In the genomic region with DNA sequence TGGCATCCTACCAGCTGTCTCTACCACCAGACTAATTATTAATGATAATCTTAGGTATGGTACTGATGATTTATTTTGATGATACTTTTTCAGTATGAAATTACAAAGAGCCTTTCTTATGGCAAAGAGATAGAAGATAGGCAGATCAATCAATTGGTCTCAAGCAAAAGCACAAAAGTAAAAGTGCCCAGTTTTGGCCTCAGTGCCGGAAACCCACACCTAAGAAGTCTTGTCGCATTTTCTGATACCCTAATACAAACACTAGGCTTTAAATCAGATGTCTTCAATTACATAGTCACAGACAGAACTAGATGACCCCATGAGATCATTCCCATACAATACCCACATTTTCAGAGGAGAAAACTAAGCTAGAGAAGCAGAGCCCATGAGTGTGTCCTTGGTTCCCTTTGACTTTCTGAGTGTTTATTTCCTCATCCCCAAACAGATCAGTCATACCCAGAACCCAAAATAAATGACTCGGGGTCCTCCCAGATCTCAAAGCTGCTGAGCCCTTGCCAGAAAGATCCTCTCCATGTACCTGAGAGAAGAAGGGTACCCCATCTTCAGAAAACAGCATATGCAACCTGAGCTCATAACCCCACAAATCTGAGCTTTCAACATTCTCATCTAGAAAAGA, we compare ENCODE assay signal across 9 cellular contexts. TPM values are rescaled to one million over a fixed set of nuclear protein-coding genes. Genes with fewer than 3 reads are reported as not detected.
A peak's percentile ranks its signal among the peaks of the same experiment; 100 is the strongest.
DNase-seq lines count a peak whose midpoint lies in the region; ATAC-seq and TF ChIP-seq lines count a peak whose summit lies in the region.
"Had no signal": no experiment of that assay in that cellular context is flagged by ENCODE, and none has a peak within 500 bp of the region (broad histone marks: within the 10 kb centered on the region; RNA-seq: fewer than 3 reads in every experiment).

No MANE protein-coding gene starts in this region.

- H3K9me3 Mint-ChIP-seq in activated naive CD8-positive, alpha-beta T cell treated with anti-CD3 and anti-CD28 coated beads, Interleukin-2, amount 50 U/mL, for 24 hours = no peaks in the 10 kb centered on the region
- H3K9me3 Mint-ChIP-seq in neural crest cell = no peaks in the 10 kb centered on the region
- no peaks in the 10 kb centered on the region for H3K9me3 Mint-ChIP-seq in osteocyte (ENCODE audit: unreplicated experiment)

- peak; percentile 13 for ATAC-seq in activated naive CD8-positive, alpha-beta T cell treated with anti-CD3 and anti-CD28 coated beads, Interleukin-2, amount 50 U/mL, for 24 hours
- ATAC-seq in HG02884 (IDR thresholded peaks at IDR 0.05; ENCODE audit: unreplicated experiment) (no peak), GM19452 (IDR thresholded peaks at IDR 0.05; ENCODE audit: unreplicated experiment) (no peak)

- peaks cover 98% of the 10 kb centered on the region for H3K4me1 Mint-ChIP-seq in activated naive CD8-positive, alpha-beta T cell treated with anti-CD3 and anti-CD28 coated beads, Interleukin-2, amount 50 U/mL, for 24 hours
- H3K4me1 Mint-ChIP-seq in neural crest cell (peaks cover 46% of the 10 kb centered on the region), osteocyte (ENCODE audit: unreplicated experiment) (peaks cover 56% of the 10 kb centered on the region)

- H3K27me3 Mint-ChIP-seq in activated naive CD8-positive, alpha-beta T cell treated with anti-CD3 and anti-CD28 coated beads, Interleukin-2, amount 50 U/mL, for 24 hours = no peaks in the 10 kb centered on the region
- H3K27me3 Mint-ChIP-seq in neural crest cell (ENCODE audit: low read depth) = no peaks in the 10 kb centered on the region
- no peaks in the 10 kb centered on the region for H3K27me3 Mint-ChIP-seq in osteocyte (ENCODE audit: unreplicated experiment)

- H3K27ac Mint-ChIP-seq in activated naive CD8-positive, alpha-beta T cell treated with anti-CD3 and anti-CD28 coated beads, Interleukin-2, amount 50 U/mL, for 24 hours = peak overlapping the region; percentile 80
- no peak overlapping the region for H3K27ac Mint-ChIP-seq in neural crest cell (ENCODE audit: unreplicated experiment)
- H3K27ac Mint-ChIP-seq in osteocyte (ENCODE audit: unreplicated experiment) = no peak overlapping the region

- peak overlapping the region; percentile 43; the same call in 1 of the 2 replicates for H3K4me3 ChIP-seq in GM12864 (ENCODE audit: low read depth, low read length)

- TF ChIP-seq CTCF in GM12864 (IDR thresholded peaks at IDR 0.05; ENCODE audit: low read depth, low read length, missing control alignments) (no peak), neural crest cell (conservative IDR thresholded peaks at IDR 0.05) (no peak), osteocyte (IDR thresholded peaks at IDR 0.05) (no peak)

- peak overlapping the region; percentile 98 for H3K4me3 Mint-ChIP-seq in activated naive CD8-positive, alpha-beta T cell treated with anti-CD3 and anti-CD28 coated beads, Interleukin-2, amount 50 U/mL, for 24 hours
- H3K4me3 Mint-ChIP-seq in neural crest cell = peak overlapping the region; percentile 48
- no peak overlapping the region for H3K4me3 Mint-ChIP-seq in osteocyte (ENCODE audit: unreplicated experiment)

- DNase-seq in CD1c-positive myeloid dendritic cell (ENCODE audit: extremely low spot score) = peak; percentile 56
- no peak for DNase-seq in GM12864 (ENCODE audit: low read depth)
- no peak for DNase-seq in activated naive CD8-positive, alpha-beta T cell treated with anti-CD3 and anti-CD28 coated beads, Interleukin-2, amount 50 U/mL, for 24 hours
- DNase-seq in neural crest cell (ENCODE audit: low read depth, low spot score) = no peak
- DNase-seq in osteocyte (ENCODE audit: extremely low spot score, unreplicated experiment) = no peak
- DNase-seq in SIG-M5 (lab: John Stamatoyannopoulos, UW) = no peak
- DNase-seq: NCI-H1105 treated with DMSO at 0.1 percent for 48 hours had no signal

- H3K36me3 Mint-ChIP-seq in activated naive CD8-positive, alpha-beta T cell treated with anti-CD3 and anti-CD28 coated beads, Interleukin-2, amount 50 U/mL, for 24 hours (ENCODE audit: low read depth) = peaks cover 57% of the 10 kb centered on the region
- H3K36me3 Mint-ChIP-seq in neural crest cell (ENCODE audit: low read depth) (peaks cover 4% of the 10 kb centered on the region), osteocyte (ENCODE audit: unreplicated experiment) (peaks cover 38% of the 10 kb centered on the region)

RNA-seq across cellular contexts. Expression of a gene that starts 7.7 kb away (rescaled TPM):
- total RNA-seq in neural crest cell = 12.7 and 13.7 TPM in 2 replicates
- total RNA-seq in osteocyte = 28.3 and 30.0 TPM in 2 replicates
